Comparison of ENCODE assay signal across 8 cellular contexts in genomic region chr20:62063981-62064787, GRCh38. TPM values are rescaled to one million over a fixed set of nuclear protein-coding genes. Genes with fewer than 3 reads are reported as not detected.
DNase-seq lines count a peak whose midpoint lies in the region; ATAC-seq, FAIRE-seq and TF ChIP-seq lines count a peak whose summit lies in the region.

No MANE protein-coding gene starts in this region.

- no peaks in the 10 kb centered on the region for H3K27me3 Mint-ChIP-seq in activated CD4-positive, alpha-beta T cell treated with anti-CD3 and anti-CD28 coated beads, Interleukin-2, amount 10 ng/mL, durations not matched to agents 24 days and 14 days

- WGBS in GM12878 (ENCODE audit: insufficient coverage, insufficient replicate concordance, low lambda C conversion rate, missing lambda C conversion rate), result 90% methylated on average over 44 of the region's 62 CpGs
- WGBS in suprapubic skin, result 22% methylated on average over 12 of the region's 62 CpGs

- H3K27ac ChIP-seq in GM12878 (ENCODE audit: control insufficient read depth, insufficient read depth) (no peak overlapping the region), suprapubic skin (no peak overlapping the region)

- peak overlapping the region; percentile 31; the same call in 1 of the 2 replicates for H3K4me2 ChIP-seq in GM12878 (ENCODE audit: control insufficient read depth, insufficient read depth)

- SMC1A ChIA-PET in GM12878 (lab: Charles Lee; ENCODE audit: uncharacterized antibody, unreplicated experiment), result no interaction called here

- FAIRE-seq in GM12878 (lab: Jason Lieb, UNC), result no peak

- H3K79me2 ChIP-seq in GM12878 (ENCODE audit: control insufficient read depth, insufficient read depth, low read length), result peaks cover 33% of the 10 kb centered on the region

- H3K9me3 ChIP-seq in GM12878 (replicated peaks; ENCODE audit: control insufficient read depth, insufficient read depth, low read length), result no peaks in the 10 kb centered on the region
- H3K9me3 ChIP-seq in suprapubic skin, result no peaks in the 10 kb centered on the region

- no peak for TF ChIP-seq RAD21 in GM12878 (IDR thresholded peaks at IDR 0.05; ENCODE audit: insufficient read depth, low read depth, low read length)

- H3K27me3 ChIP-seq in GM12878 (replicated peaks in 1 of 2; ENCODE audit: control insufficient read depth in 2 of 2, insufficient read depth in 2 of 2, low read length in 1 of 2), result no peaks in the 10 kb centered on the region
- no peaks in the 10 kb centered on the region for H3K27me3 ChIP-seq in kidney epithelial cell (ENCODE audit: control insufficient read depth, insufficient read depth, low read length)
- no peaks in the 10 kb centered on the region for H3K27me3 ChIP-seq in suprapubic skin

- no peak for TF ChIP-seq CTCF in GM12878 (IDR thresholded peaks at IDR 0.05 in 2 of 3, conservative IDR thresholded peaks at IDR 0.05 in 1 of 3; ENCODE audit: control insufficient read depth in 2 of 3, extremely low read depth in 1 of 3, insufficient read depth in 1 of 3, low read depth in 3 of 3, low read length in 3 of 3)
- TF ChIP-seq CTCF in kidney epithelial cell (IDR thresholded peaks at IDR 0.05; ENCODE audit: insufficient read depth, low read length, poor library complexity, severe bottlenecking), result no peak
- TF ChIP-seq CTCF in suprapubic skin (IDR thresholded peaks at IDR 0.05), result no peak

- CTCF ChIA-PET in GM12878 (lab: Yijun Ruan, JAX), result no interaction called here

- no peak for ATAC-seq in GM12878
- no peak for ATAC-seq in GM21737 (IDR thresholded peaks at IDR 0.05; ENCODE audit: unreplicated experiment)
- ATAC-seq in HG03460 (IDR thresholded peaks at IDR 0.05; ENCODE audit: unreplicated experiment), result no peak

- no peak overlapping the region for H2AFZ ChIP-seq in GM12878 (ENCODE audit: control insufficient read depth, low read depth, low read length)

- POLR2A ChIA-PET in GM12878 (lab: Charles Lee), result interaction anchor here (0.6 to 1.6 kb wide), 2 partner anchors 53 to 58 kb away, joined by 4 read pairs; partner anchors contain the start of gene LSM14B

- H3K9ac ChIP-seq in GM12878 (ENCODE audit: control insufficient read depth, insufficient read depth, low read length), result no peak overlapping the region

- no peaks in the 10 kb centered on the region; a peak in 1 of 4 replicates for H3K36me3 ChIP-seq in GM12878 (ENCODE audit: control insufficient read depth in 2 of 2, insufficient read depth in 2 of 2, low read length in 1 of 2)
- no peaks in the 10 kb centered on the region for H3K36me3 ChIP-seq in kidney epithelial cell (ENCODE audit: control insufficient read depth, insufficient read depth, low read length)
- H3K36me3 ChIP-seq in suprapubic skin, result no peaks in the 10 kb centered on the region

- no peak for TF ChIP-seq POLR2A in GM12878 (IDR thresholded peaks at IDR 0.05; ENCODE audit: low read depth, low read length)
- no peak for TF ChIP-seq POLR2A in suprapubic skin (IDR thresholded peaks at IDR 0.05)

- H4K20me1 ChIP-seq in GM12878 (ENCODE audit: control insufficient read depth, insufficient read depth), result 0 out of 2 replicates have a peak, but pooled peaks cover 4% of the 10 kb centered on the region

- no TSS peak for BruUV-seq in GM12878 (replicated peaks; lab: Mats Ljungman, UMichigan)

- peaks cover 9% of the 10 kb centered on the region for H3K4me1 ChIP-seq in GM12878 (ENCODE audit: control insufficient read depth, insufficient read depth, low read length)
- H3K4me1 ChIP-seq in suprapubic skin, result peaks cover 36% of the 10 kb centered on the region

- peak overlapping the region; percentile 82 for H3K27ac Mint-ChIP-seq in activated CD4-positive, alpha-beta T cell treated with anti-CD3 and anti-CD28 coated beads, Interleukin-2, amount 10 ng/mL, durations not matched to agents 24 days and 14 days

- RAD21 ChIA-PET in GM12878 (lab: Charles Lee; ENCODE audit: unreplicated experiment), result no interaction called here

- peak overlapping the region; percentile 77 for H3K4me3 Mint-ChIP-seq in activated CD4-positive, alpha-beta T cell treated with anti-CD3 and anti-CD28 coated beads, Interleukin-2, amount 10 ng/mL, durations not matched to agents 24 days and 14 days

- H3K36me3 Mint-ChIP-seq in activated CD4-positive, alpha-beta T cell treated with anti-CD3 and anti-CD28 coated beads, Interleukin-2, amount 10 ng/mL, durations not matched to agents 24 days and 14 days (ENCODE audit: low read depth), result peaks cover 7% of the 10 kb centered on the region

- peaks cover 35% of the 10 kb centered on the region for H3K4me1 Mint-ChIP-seq in activated CD4-positive, alpha-beta T cell treated with anti-CD3 and anti-CD28 coated beads, Interleukin-2, amount 10 ng/mL, durations not matched to agents 24 days and 14 days

- intact Hi-C loops in activated CD4-positive, alpha-beta T cell treated with anti-CD3 and anti-CD28 coated beads, Interleukin-2, amount 10 ng/mL, durations not matched to agents 24 days and 14 days (cut with micrococcal nuclease), result no loop called here
- intact Hi-C loops in GM12878 (cut with micrococcal nuclease; ENCODE audit: unreplicated experiment), result loop anchor here (5.0 kb wide), 1 partner anchor 78 kb away; the partner anchor contains the start of genes PSMA7 and SS18L1

- in situ Hi-C loops in GM12878 (cut with MboI), result no loop called here

- TF ChIP-seq EP300 in GM12878 (IDR thresholded peaks at IDR 0.05; ENCODE audit: borderline replicate concordance in 1 of 2, control insufficient read depth in 1 of 2, low read depth in 2 of 2, low read length in 2 of 2) (no peak), suprapubic skin (IDR thresholded peaks at IDR 0.05) (no peak)

- no peak for DNase-seq in activated CD4-positive, alpha-beta T cell treated with anti-CD3 and anti-CD28 coated beads, Interleukin-2, amount 10 ng/mL, durations not matched to agents 24 days and 14 days
- DNase-seq in activated CD4-positive, alpha-beta T cell treated with anti-CD3 and anti-CD28 coated beads for 4 hours, result no peak
- no peak for DNase-seq in GM12878 (ENCODE audit: low read depth, low spot score)
- DNase-seq in kidney epithelial cell (ENCODE audit: low read depth), result no peak
- DNase-seq in suprapubic skin (ENCODE audit: low spot score in 2 of 2), result peak in 1 of 2 donors; percentile 69
- DNase-seq in NCI-H510A treated with DMSO at 0.1 percent for 48 hours (lab: John Stamatoyannopoulos, UW), result no peak

- no peaks in the 10 kb centered on the region for H3K9me3 Mint-ChIP-seq in activated CD4-positive, alpha-beta T cell treated with anti-CD3 and anti-CD28 coated beads, Interleukin-2, amount 10 ng/mL, durations not matched to agents 24 days and 14 days

- peak overlapping the region; percentile 55; the same call in 1 of the 2 replicates for H3K4me3 ChIP-seq in GM12878
- H3K4me3 ChIP-seq in kidney epithelial cell (ENCODE audit: low read depth, low read length), result peak overlapping the region; percentile 40
- H3K4me3 ChIP-seq in suprapubic skin, result peak overlapping the region; percentile 51

TF ChIP-seq in GM12878, 131 proteins besides CTCF, POLR2A, EP300 and RAD21 (continues in another document):
- TF ChIP-seq NFIC (IDR thresholded peaks at IDR 0.05; ENCODE audit: low read depth, low read length), result no peak
- TF ChIP-seq TCF3 (IDR thresholded peaks at IDR 0.05; ENCODE audit: borderline replicate concordance, insufficient read depth, low read depth, low read length), result no peak

RNA-seq across cellular contexts. Expression of gene TAF4, which starts 1.5 kb away (rescaled TPM):
- total RNA-seq in activated CD4-positive, alpha-beta T cell treated with anti-CD3 and anti-CD28 coated beads, Interleukin-2, amount 10 ng/mL, durations not matched to agents 24 days and 14 days, result 25.6 and 26.6 TPM in 2 replicates
- 31.6 and 34.9 TPM in 2 replicates for total RNA-seq in GM12878 (2013; cell fraction: nucleolus; rRNA removed)
- total RNA-seq in GM12878 (2014; rRNA removed) (2.6 and 3.4 TPM in 2 replicates), GM12878 (2014; rRNA removed; fragmentation: Illumina TruSeq; extraction: Trizol) (3.7 and 4.2 TPM in 2 replicates), GM12878 (2021) (16.9 and 19.5 TPM in 2 replicates), kidney epithelial cell (5.9 and 24.9 TPM in 2 replicates), suprapubic skin (10 to 100 TPM; 18.0 to 31.8 (median 25.8) TPM)
- 3.3 TPM for polyA plus RNA-seq in GM12878 (2011; ENCODE audit: low read depth)
- polyA plus RNA-seq in GM12878 (2011; rRNA removed) (3.4 and 3.5 TPM in 2 replicates), GM12878 (2014; fragmentation: Illumina TruSeq; extraction: Trizol) (10.8 and 11.0 TPM in 2 replicates), GM12878 (2014; fragmentation: Nextera tagmentation; extraction: Ambion mirVana) (1 to 10 TPM in 1 of 2 experiments, under 1 TPM in 1; 0.39 to 1.0 TPM), GM12878 (2014; rRNA removed) (7.7 and 9.1 TPM in 2 replicates), GM12878 (2016; fragmentation: Nextera tagmentation; extraction: Ambion mirVana) (1 to 10 TPM; 1.6 to 1.7 TPM)
- 4.7 and 5.4 TPM in 2 replicates for polyA plus RNA-seq in GM12878 (2011; cell fraction: cytosol; rRNA removed)
- 9.1 and 18.4 TPM in 2 replicates for polyA plus RNA-seq in GM12878 (2011; cell fraction: nucleus; rRNA removed)
- polyA plus RNA-seq in GM12878 (2012), result 8.3 and 9.1 TPM in 2 replicates
- 2.9 and 4.8 TPM in 2 replicates for polyA minus RNA-seq in GM12878 (2011; rRNA and poly(A)+ RNA removed)
- 14.2 and 18.0 TPM in 2 replicates for polyA minus RNA-seq in GM12878 (2011; cell fraction: cytosol; rRNA and poly(A)+ RNA removed)
- 3.1 and 10.1 TPM in 2 replicates for polyA minus RNA-seq in GM12878 (2011; cell fraction: nucleus; rRNA and poly(A)+ RNA removed)

RNA-seq across cellular contexts. Expression of gene LSM14B, which starts 58.1 kb away (rescaled TPM):
- total RNA-seq in activated CD4-positive, alpha-beta T cell treated with anti-CD3 and anti-CD28 coated beads, Interleukin-2, amount 10 ng/mL, durations not matched to agents 24 days and 14 days, result 44.0 and 45.3 TPM in 2 replicates
- 29.3 TPM in 2 replicates for total RNA-seq in GM12878 (2013; cell fraction: nucleolus; rRNA removed)
- 18.0 and 18.9 TPM in 2 replicates for total RNA-seq in GM12878 (2014; rRNA removed)
- total RNA-seq in GM12878 (2014; rRNA removed; fragmentation: Illumina TruSeq; extraction: Trizol), result 13.3 and 16.2 TPM in 2 replicates
- 34.3 and 34.9 TPM in 2 replicates for total RNA-seq in GM12878 (2021)
- 10.6 TPM for polyA plus RNA-seq in GM12878 (2011; ENCODE audit: low read depth)
- 25.5 and 33.2 TPM in 2 replicates for polyA plus RNA-seq in GM12878 (2011; rRNA removed)
- 30.6 and 42.4 TPM in 2 replicates for polyA plus RNA-seq in GM12878 (2011; cell fraction: cytosol; rRNA removed)
- 49.4 and 55.9 TPM in 2 replicates for polyA plus RNA-seq in GM12878 (2011; cell fraction: nucleus; rRNA removed)
- polyA plus RNA-seq in GM12878 (2012), result 26.7 and 32.9 TPM in 2 replicates
- 8.9 and 15.1 TPM in 2 replicates for polyA plus RNA-seq in GM12878 (2014; fragmentation: Illumina TruSeq; extraction: Trizol)
- polyA plus RNA-seq in GM12878 (2014; fragmentation: Nextera tagmentation; extraction: Ambion mirVana), result 1 to 10 TPM in 1 of 2 experiments, under 1 TPM in 1; 0.56 to 1.8 TPM
- 29.6 and 30.3 TPM in 2 replicates for polyA plus RNA-seq in GM12878 (2014; rRNA removed)
- 1 to 10 TPM in 1 of 2 experiments, under 1 TPM in 1; 0.79 to 1.4 TPM for polyA plus RNA-seq in GM12878 (2016; fragmentation: Nextera tagmentation; extraction: Ambion mirVana)
- 25.7 and 36.1 TPM in 2 replicates for polyA minus RNA-seq in GM12878 (2011; rRNA and poly(A)+ RNA removed)
- polyA minus RNA-seq in GM12878 (2011; cell fraction: cytosol; rRNA and poly(A)+ RNA removed), result 15.6 and 16.8 TPM in 2 replicates
- polyA minus RNA-seq in GM12878 (2011; cell fraction: nucleus; rRNA and poly(A)+ RNA removed), result 12.8 and 25.0 TPM in 2 replicates
- 23.3 and 34.2 TPM in 2 replicates for total RNA-seq in kidney epithelial cell
- 10 to 100 TPM; 32.4 to 45.7 (median 37.0) TPM for total RNA-seq in suprapubic skin
